Comparison of ENCODE assay signal across 1 cellular context in the genomic region with DNA sequence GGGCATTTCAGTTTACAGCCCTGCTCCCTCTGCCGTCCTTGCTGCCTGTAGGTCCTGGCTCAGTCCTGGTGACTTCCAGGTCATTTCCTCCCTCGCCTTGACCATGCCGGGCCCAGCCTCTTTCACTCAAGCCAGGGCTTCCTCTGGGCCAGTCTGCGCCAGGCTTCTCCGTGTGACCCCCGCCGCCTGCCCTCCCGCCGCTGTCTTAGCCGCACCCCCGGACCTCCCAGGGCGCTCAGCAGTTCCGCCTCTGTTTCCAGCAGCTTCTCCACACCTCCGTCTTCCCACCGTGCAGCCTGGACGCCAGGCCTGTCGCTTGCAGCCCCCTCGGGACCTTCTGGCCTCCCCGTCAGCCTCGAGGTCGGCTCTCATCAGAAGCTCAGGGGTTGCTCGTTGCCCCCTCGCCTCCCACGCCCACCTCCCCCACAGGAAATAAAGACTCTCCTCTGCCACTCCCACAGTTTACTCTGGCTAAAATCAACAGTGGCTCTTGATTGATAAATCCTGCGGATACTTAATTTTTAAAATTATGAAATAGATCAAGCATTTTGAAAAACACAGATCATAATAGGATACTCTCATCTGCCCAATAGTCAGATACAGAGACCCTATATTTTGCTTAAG.
TF ChIP-seq lines count a peak whose summit lies in the region.

No MANE protein-coding gene starts in this region.

TF ChIP-seq in HepG2, 621 proteins besides CTCF, POLR2A, EP300 and RAD21 (continued from another document):
- TF ChIP-seq, protein P1, sequence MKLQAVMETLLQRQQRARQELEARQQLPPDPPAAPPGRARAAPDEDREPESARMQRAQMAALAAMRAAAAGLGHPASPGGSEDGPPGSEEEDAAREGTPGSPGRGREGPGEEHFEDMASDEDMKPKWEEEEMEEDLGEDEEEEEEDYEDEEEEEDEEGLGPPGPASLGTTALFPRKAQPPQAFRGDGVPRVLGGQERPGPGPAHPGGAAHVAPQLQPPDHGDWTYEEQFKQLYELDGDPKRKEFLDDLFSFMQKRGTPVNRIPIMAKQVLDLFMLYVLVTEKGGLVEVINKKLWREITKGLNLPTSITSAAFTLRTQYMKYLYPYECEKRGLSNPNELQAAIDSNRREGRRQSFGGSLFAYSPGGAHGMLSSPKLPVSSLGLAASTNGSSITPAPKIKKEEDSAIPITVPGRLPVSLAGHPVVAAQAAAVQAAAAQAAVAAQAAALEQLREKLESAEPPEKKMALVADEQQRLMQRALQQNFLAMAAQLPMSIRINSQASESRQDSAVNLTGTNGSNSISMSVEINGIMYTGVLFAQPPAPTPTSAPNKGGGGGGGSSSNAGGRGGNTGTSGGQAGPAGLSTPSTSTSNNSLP (IDR thresholded peaks at IDR 0.05; ENCODE audit: low read depth, low read length) = no peak
- peak; percentile 45; the same call in 1 of the 2 replicates for TF ChIP-seq GABPB1 (CRISPR knock-in tag; IDR thresholded peaks at IDR 0.05)
- TF ChIP-seq ZNF101 (CRISPR knock-in tag; IDR thresholded peaks at IDR 0.05; ENCODE audit: borderline replicate concordance, low read depth) = no peak
- no peak for TF ChIP-seq SSRP1 (CRISPR knock-in tag; IDR thresholded peaks at IDR 0.05)
- no peak for TF ChIP-seq NCOR1 (IDR thresholded peaks at IDR 0.05; ENCODE audit: borderline replicate concordance, low read length)
- no peak for TF ChIP-seq SIX1 (CRISPR knock-in tag; IDR thresholded peaks at IDR 0.05; ENCODE audit: borderline replicate concordance)
- TF ChIP-seq ETV5 (CRISPR knock-in tag; IDR thresholded peaks at IDR 0.05; ENCODE audit: borderline replicate concordance) = peak; percentile 24; the same call in 1 of the 2 replicates
- no peak for TF ChIP-seq MAFF (IDR thresholded peaks at IDR 0.05; ENCODE audit: low read depth, low read length)
- no peak for TF ChIP-seq KDM1A (CRISPR knock-in tag; IDR thresholded peaks at IDR 0.05)
- TF ChIP-seq ZC3H13 (CRISPR knock-in tag; IDR thresholded peaks at IDR 0.05) = no peak
- no peak for TF ChIP-seq HOXD1 (CRISPR knock-in tag; IDR thresholded peaks at IDR 0.05)
- TF ChIP-seq, protein P2, sequence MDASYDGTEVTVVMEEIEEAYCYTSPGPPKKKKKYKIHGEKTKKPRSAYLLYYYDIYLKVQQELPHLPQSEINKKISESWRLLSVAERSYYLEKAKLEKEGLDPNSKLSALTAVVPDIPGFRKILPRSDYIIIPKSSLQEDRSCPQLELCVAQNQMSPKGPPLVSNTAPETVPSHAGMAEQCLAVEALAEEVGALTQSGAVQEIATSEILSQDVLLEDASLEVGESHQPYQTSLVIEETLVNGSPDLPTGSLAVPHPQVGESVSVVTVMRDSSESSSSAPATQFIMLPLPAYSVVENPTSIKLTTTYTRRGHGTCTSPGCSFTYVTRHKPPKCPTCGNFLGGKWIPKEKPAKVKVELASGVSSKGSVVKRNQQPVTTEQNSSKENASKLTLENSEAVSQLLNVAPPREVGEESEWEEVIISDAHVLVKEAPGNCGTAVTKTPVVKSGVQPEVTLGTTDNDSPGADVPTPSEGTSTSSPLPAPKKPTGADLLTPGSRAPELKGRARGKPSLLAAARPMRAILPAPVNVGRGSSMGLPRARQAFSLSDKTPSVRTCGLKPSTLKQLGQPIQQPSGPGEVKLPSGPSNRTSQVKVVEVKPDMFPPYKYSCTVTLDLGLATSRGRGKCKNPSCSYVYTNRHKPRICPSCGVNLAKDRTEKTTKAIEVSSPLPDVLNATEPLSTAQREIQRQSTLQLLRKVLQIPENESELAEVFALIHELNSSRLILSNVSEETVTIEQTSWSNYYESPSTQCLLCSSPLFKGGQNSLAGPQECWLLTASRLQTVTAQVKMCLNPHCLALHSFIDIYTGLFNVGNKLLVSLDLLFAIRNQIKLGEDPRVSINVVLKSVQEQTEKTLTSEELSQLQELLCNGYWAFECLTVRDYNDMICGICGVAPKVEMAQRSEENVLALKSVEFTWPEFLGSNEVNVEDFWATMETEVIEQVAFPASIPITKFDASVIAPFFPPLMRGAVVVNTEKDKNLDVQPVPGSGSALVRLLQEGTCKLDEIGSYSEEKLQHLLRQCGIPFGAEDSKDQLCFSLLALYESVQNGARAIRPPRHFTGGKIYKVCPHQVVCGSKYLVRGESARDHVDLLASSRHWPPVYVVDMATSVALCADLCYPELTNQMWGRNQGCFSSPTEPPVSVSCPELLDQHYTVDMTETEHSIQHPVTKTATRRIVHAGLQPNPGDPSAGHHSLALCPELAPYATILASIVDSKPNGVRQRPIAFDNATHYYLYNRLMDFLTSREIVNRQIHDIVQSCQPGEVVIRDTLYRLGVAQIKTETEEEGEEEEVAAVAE (CRISPR knock-in tag; IDR thresholded peaks at IDR 0.05; ENCODE audit: borderline replicate concordance) = no peak
- TF ChIP-seq POLR2AphosphoS5 (IDR thresholded peaks at IDR 0.05; ENCODE audit: low read depth, low read length) = no peak
- TF ChIP-seq FLYWCH1 (CRISPR knock-in tag; IDR thresholded peaks at IDR 0.05) = no peak
- no peak for TF ChIP-seq RFXAP (CRISPR knock-in tag; IDR thresholded peaks at IDR 0.05; ENCODE audit: borderline replicate concordance)
- TF ChIP-seq ZKSCAN5 (CRISPR knock-in tag; IDR thresholded peaks at IDR 0.05) = no peak
- peak; percentile 60; the same call in 1 of the 2 replicates for TF ChIP-seq SP5 (CRISPR knock-in tag; IDR thresholded peaks at IDR 0.05; ENCODE audit: borderline replicate concordance, low read depth)
- no peak for TF ChIP-seq ZNF317 (CRISPR knock-in tag; IDR thresholded peaks at IDR 0.05)
